Comparison of ENCODE assay signal across 13 cellular contexts in genomic region chr17:37671813-37672544, GRCh38. TPM values are rescaled to one million over a fixed set of nuclear protein-coding genes. Genes with fewer than 3 reads are reported as not detected.
A peak's percentile ranks its signal among the peaks of the same experiment; 100 is the strongest.
DNase-seq lines count a peak whose midpoint lies in the region; ATAC-seq and TF ChIP-seq lines count a peak whose summit lies in the region.
"Had no signal": no experiment of that assay in that cellular context is flagged by ENCODE, and none has a peak within 500 bp of the region (broad histone marks: within the 10 kb centered on the region; RNA-seq: fewer than 3 reads in every experiment).

No MANE protein-coding gene starts in this region.

- no peaks in the 10 kb centered on the region for H3K4me1 Mint-ChIP-seq in Calu3 (ENCODE audit: low read depth, unreplicated experiment)
- H3K4me1 Mint-ChIP-seq: immature natural killer cell had no signal

- H3K4me3 Mint-ChIP-seq in Calu3 (ENCODE audit: low read depth, unreplicated experiment): no peak overlapping the region
- H3K4me3 Mint-ChIP-seq: activated T-cell treated with anti-CD3 and anti-CD28 coated beads, Interleukin-2, amount 50 U/mL, for 4 hours; immature natural killer cell had no signal

- peak; percentile 34 for DNase-seq in 8988T
- peak; percentile 58 for DNase-seq in HK-2 (ENCODE audit: unreplicated experiment)
- peak; percentile 85 for DNase-seq in glomerular visceral epithelial cell (ENCODE audit: extremely low spot score)
- no peak for DNase-seq in coronary artery (ENCODE audit: low spot score)
- no peak for DNase-seq in HAP-1 (ENCODE audit: low spot score in 2 of 2)
- no peak for DNase-seq in Calu3
- DNase-seq: activated T-cell treated with anti-CD3 and anti-CD28 coated beads, Interleukin-2, amount 50 U/mL, for 4 hours; immature natural killer cell; NCI-H1694 had no signal

- H3K9me3 ChIP-seq in HAP-1: no peaks in the 10 kb centered on the region
- H3K9me3 ChIP-seq: prostate gland had no signal

- H3K9me3 Mint-ChIP-seq in Calu3 (ENCODE audit: low read depth, unreplicated experiment): no peaks in the 10 kb centered on the region
- H3K9me3 Mint-ChIP-seq: activated T-cell treated with anti-CD3 and anti-CD28 coated beads, Interleukin-2, amount 50 U/mL, for 4 hours; immature natural killer cell had no signal

- peak; percentile 91 for ATAC-seq in SK-N-SH treated with all-trans-retinoic acid at 6 μM for 48 hours
- no peak for ATAC-seq in GM21390 (IDR thresholded peaks at IDR 0.05; ENCODE audit: unreplicated experiment)
- ATAC-seq: activated T-cell treated with anti-CD3 and anti-CD28 coated beads, Interleukin-2, amount 50 U/mL, for 4 hours; GM12878 had no signal

- H3K36me3 Mint-ChIP-seq in Calu3 (ENCODE audit: insufficient read depth, unreplicated experiment): no peaks in the 10 kb centered on the region
- H3K36me3 Mint-ChIP-seq: immature natural killer cell had no signal

- CTCF ChIA-PET in Calu3 (lab: Charles Lee): interaction anchor here (0.6 to 2.2 kb wide), 14 partner anchors 9 to 459 kb away, joined by 3 to 9 read pairs (median 4); no protein-coding TSS in a partner anchor

- intact Hi-C loops in Calu3 (cut with micrococcal nuclease; ENCODE audit: unreplicated experiment): no loop called here

- H3K27me3 ChIP-seq in HAP-1 (ENCODE audit: low read depth): no peaks in the 10 kb centered on the region

- in situ Hi-C loops in HAP-1 (cut with MboI; ENCODE audit: low sequenced_read_pairs): no loop called here

- TF ChIP-seq CTCF in coronary artery (IDR thresholded peaks at IDR 0.05) (no peak), Calu3 (IDR thresholded peaks at IDR 0.05; ENCODE audit: unreplicated experiment) (no peak)

- BruUV-seq in Calu3 (replicated peaks; lab: Mats Ljungman, UMichigan): no TSS peak

- peaks cover 3% of the 10 kb centered on the region for H3K27me3 Mint-ChIP-seq in Calu3 (ENCODE audit: unreplicated experiment)

- no peaks in the 10 kb centered on the region for H3K36me3 ChIP-seq in HAP-1 (replicated peaks)
- H3K36me3 ChIP-seq: prostate gland had no signal

- H3K4me3 ChIP-seq in coronary artery (no peak overlapping the region), HAP-1 (no peak overlapping the region)
- H3K4me3 ChIP-seq: GM12878, prostate gland had no signal

- H3K27ac Mint-ChIP-seq in Calu3 (ENCODE audit: unreplicated experiment): no peak overlapping the region
- H3K27ac Mint-ChIP-seq: immature natural killer cell had no signal

- no peak overlapping the region for H3K27ac ChIP-seq in coronary artery
- H3K27ac ChIP-seq: prostate gland had no signal

- H3K4me1 ChIP-seq in HAP-1: no peaks in the 10 kb centered on the region
- H3K4me1 ChIP-seq: prostate gland had no signal

TF ChIP-seq in SK-N-SH treated with all-trans-retinoic acid at 6 μM for 48 hours, 23 proteins besides CTCF, POLR2A, EP300 and RAD21:
- no peak for TF ChIP-seq CSDC2 (CRISPR knock-in tag; IDR thresholded peaks at IDR 0.05)
- no peak for TF ChIP-seq ZC3H10 (CRISPR knock-in tag; IDR thresholded peaks at IDR 0.05)
- TF ChIP-seq ZNF565 (CRISPR knock-in tag; conservative IDR thresholded peaks at IDR 0.05; ENCODE audit: low read depth): no peak
- TF ChIP-seq PPARA (CRISPR knock-in tag; IDR thresholded peaks at IDR 0.05; ENCODE audit: borderline replicate concordance): no peak
- TF ChIP-seq OSR1 (CRISPR knock-in tag; IDR thresholded peaks at IDR 0.05): no peak
- no peak for TF ChIP-seq TSHZ2 (CRISPR knock-in tag; IDR thresholded peaks at IDR 0.05)
- no peak for TF ChIP-seq TCF4 (CRISPR knock-in tag; IDR thresholded peaks at IDR 0.05; ENCODE audit: borderline replicate concordance)

RNA-seq across cellular contexts. Expression of gene DDX52, which starts 28.7 kb away (rescaled TPM):
- 137 and 141 TPM in 2 replicates for total RNA-seq in Calu3 (2022)

Comparison
In these comparisons a context has a peak if more than half of its experiments do, and no peak if none do; other contexts are left out.
1. DNase-seq: peak in 8988T (single experiment), HK-2 (single experiment) and glomerular visceral epithelial cell (single experiment); none in coronary artery (single experiment), HAP-1 (0 of 2) and Calu3 (single experiment).